In the genomic region with DNA sequence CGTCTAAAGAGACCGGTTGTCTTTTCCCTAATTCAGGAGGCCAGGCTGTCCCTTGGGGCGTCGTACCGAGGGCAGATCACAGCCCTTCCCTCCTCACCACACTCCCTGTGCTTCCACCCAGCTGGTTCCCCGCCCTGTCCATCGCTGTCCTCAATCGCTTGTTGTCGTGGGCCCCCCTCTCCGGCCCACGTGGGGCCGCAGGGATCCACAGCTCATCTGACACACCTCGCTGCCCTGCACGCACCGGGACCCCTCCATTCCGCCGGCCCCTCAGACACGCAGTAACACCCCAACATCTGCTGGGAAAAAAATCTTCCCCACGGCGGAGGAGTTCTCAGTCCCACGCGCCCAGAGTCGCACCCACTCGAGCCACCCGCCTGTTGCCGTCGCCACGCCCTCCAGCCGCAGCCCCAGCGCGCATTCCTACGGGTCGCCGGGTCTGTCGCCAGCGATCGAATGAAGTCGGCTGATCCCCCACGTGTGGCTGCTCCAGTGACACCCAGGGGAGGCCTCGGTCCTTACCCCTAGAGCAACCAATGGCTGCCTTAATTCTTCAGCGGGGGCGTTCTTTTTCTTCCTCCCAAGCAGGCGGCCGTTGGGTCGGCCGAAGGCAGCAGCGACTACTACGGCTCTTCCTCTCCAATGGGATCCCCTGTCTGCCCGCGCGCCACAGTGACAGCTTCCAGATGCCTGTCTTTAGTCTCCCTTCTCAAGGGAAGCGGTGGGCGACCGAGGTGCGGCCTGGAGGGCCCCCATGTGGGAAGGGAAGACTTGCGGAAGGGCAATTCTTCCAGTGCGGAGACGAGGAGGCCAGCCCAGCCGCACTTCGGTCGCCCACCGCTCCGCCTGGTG, we compare ENCODE assay signal across 8 cellular contexts. TPM values are rescaled to one million over a fixed set of nuclear protein-coding genes. Genes with fewer than 3 reads are reported as not detected.
DNase-seq lines count a peak whose midpoint lies in the region; ATAC-seq and TF ChIP-seq lines count a peak whose summit lies in the region.

No MANE protein-coding gene starts in this region.

- CTCF ChIA-PET in activated CD4-positive, alpha-beta memory T cell treated with anti-CD3 and anti-CD28 coated beads for 36 hours (lab: Charles Lee): interaction anchor here (2.5 kb wide), 1 partner anchor 96 kb away, joined by 8 read pairs; no protein-coding TSS in a partner anchor

- DNase-seq in ACHN (peak; percentile 62), NCI-H460 (ENCODE audit: extremely low read depth, low read depth) (peak; percentile 23), lower lobe of right lung (peak; percentile 86)
- peak; percentile 70 for DNase-seq in activated CD4-positive, alpha-beta memory T cell treated with anti-CD3 and anti-CD28 coated beads for 36 hours
- DNase-seq in stimulated activated CD8-positive, alpha-beta memory T cell treated with anti-CD3 and anti-CD28 coated beads, Interleukin-12 subunit alpha, Interleukin-12 subunit beta, amount 100 ng/mL, for 4 hours (ENCODE audit: low read depth): peak; percentile 47

- H3K27ac Mint-ChIP-seq in activated CD4-positive, alpha-beta memory T cell treated with anti-CD3 and anti-CD28 coated beads for 36 hours: no peak overlapping the region

- peak overlapping the region; percentile 81 for H3K4me3 Mint-ChIP-seq in activated CD4-positive, alpha-beta memory T cell treated with anti-CD3 and anti-CD28 coated beads for 36 hours

- POLR2A ChIA-PET in activated CD4-positive, alpha-beta memory T cell treated with anti-CD3 and anti-CD28 coated beads for 36 hours (lab: Charles Lee): interaction anchor here (1.1 to 1.6 kb wide), 2 partner anchors 47 to 77 kb away, joined by 3 read pairs; no protein-coding TSS in a partner anchor

- ATAC-seq in GM18858 (IDR thresholded peaks at IDR 0.05; ENCODE audit: unreplicated experiment) (peak; percentile 37), HG03060 (IDR thresholded peaks at IDR 0.05; ENCODE audit: low read depth, unreplicated experiment) (peak; percentile 45), lower lobe of right lung (peak; percentile 79 to 82)

- H3K27ac ChIP-seq in duodenal mucosa (ENCODE audit: low read depth, low read length) (peak overlapping the region; percentile 80), lower lobe of right lung (peak overlapping the region; percentile 92)

- no peaks in the 10 kb centered on the region for H3K36me3 ChIP-seq in duodenal mucosa (ENCODE audit: control insufficient read depth in 1 of 2, insufficient read depth in 2 of 2, low read length in 2 of 2)
- H3K36me3 ChIP-seq in lower lobe of right lung: no peaks in the 10 kb centered on the region

- H3K4me1 Mint-ChIP-seq in activated CD4-positive, alpha-beta memory T cell treated with anti-CD3 and anti-CD28 coated beads for 36 hours (ENCODE audit: low read depth): peaks cover 12% of the 10 kb centered on the region

- H3K9ac ChIP-seq in duodenal mucosa (ENCODE audit: low read depth in 1 of 2, low read length in 2 of 2): peak overlapping the region; percentile 82 to 85

- no peaks in the 10 kb centered on the region for H3K36me3 Mint-ChIP-seq in activated CD4-positive, alpha-beta memory T cell treated with anti-CD3 and anti-CD28 coated beads for 36 hours

- TF ChIP-seq CTCF in lower lobe of right lung (IDR thresholded peaks at IDR 0.05): no peak

- in situ Hi-C loops in ACHN (cut with HindIII; ENCODE audit: low pct_ligation_motif_present, low pct_unique_long_range_greater_than_20kb, low sequenced_read_pairs): no loop called here

- H3K9me3 Mint-ChIP-seq in activated CD4-positive, alpha-beta memory T cell treated with anti-CD3 and anti-CD28 coated beads for 36 hours: no peaks in the 10 kb centered on the region

- H3K4me3 ChIP-seq in duodenal mucosa (ENCODE audit: low read depth in 1 of 2, low read length in 2 of 2) (peak overlapping the region; percentile 90 to 94), lower lobe of right lung (peak overlapping the region; percentile 91)

- H3K27me3 ChIP-seq in duodenal mucosa (ENCODE audit: control insufficient read depth in 1 of 2, insufficient read depth in 2 of 2, low read length in 2 of 2): no peaks in the 10 kb centered on the region
- no peaks in the 10 kb centered on the region for H3K27me3 ChIP-seq in lower lobe of right lung (ENCODE audit: low read depth)

- intact Hi-C loops in activated CD4-positive, alpha-beta memory T cell treated with anti-CD3 and anti-CD28 coated beads for 36 hours (cut with micrococcal nuclease): loop anchor here (1.0 to 5.0 kb wide), 5 partner anchors 12 to 208 kb away; a partner anchor contains a TSS
- intact Hi-C loops in lower lobe of right lung (cut with DNase I): no loop called here

- H3K27me3 Mint-ChIP-seq in activated CD4-positive, alpha-beta memory T cell treated with anti-CD3 and anti-CD28 coated beads for 36 hours: peaks cover 17% of the 10 kb centered on the region

- peaks cover 12 to 20% of the 10 kb centered on the region in 2 donors for H3K4me1 ChIP-seq in duodenal mucosa (ENCODE audit: control insufficient read depth in 1 of 2, insufficient read depth in 2 of 2, low read length in 2 of 2)
- H3K4me1 ChIP-seq in lower lobe of right lung: peaks cover 24% of the 10 kb centered on the region

- H3K9me3 ChIP-seq in duodenal mucosa (ENCODE audit: control insufficient read depth in 1 of 2, low read length in 2 of 2): no peaks in the 10 kb centered on the region
- no peaks in the 10 kb centered on the region for H3K9me3 ChIP-seq in lower lobe of right lung

RNA-seq across cellular contexts. Expression of a gene that starts 0.9 kb away (rescaled TPM):
- total RNA-seq in NCI-H460 (2014; rRNA removed; shearing (Covaris generic)): 28.6 and 32.2 TPM in 2 replicates
- 17.6 and 26.7 TPM in 2 replicates for polyA plus RNA-seq in NCI-H460 (2014; cell fraction: nucleus; rRNA removed)
- total RNA-seq in activated CD4-positive, alpha-beta memory T cell treated with anti-CD3 and anti-CD28 coated beads for 36 hours: 10 to 100 TPM; 28.3 to 33.6 TPM
- total RNA-seq in lower lobe of right lung: 127 TPM

RNA-seq across cellular contexts. Expression of a gene that starts 50.7 kb away (rescaled TPM):
- total RNA-seq in NCI-H460 (2014; rRNA removed; shearing (Covaris generic)): not detected in 2 replicates
- not detected in 2 replicates for polyA plus RNA-seq in NCI-H460 (2014; cell fraction: nucleus; rRNA removed)
- total RNA-seq in activated CD4-positive, alpha-beta memory T cell treated with anti-CD3 and anti-CD28 coated beads for 36 hours: not detected
- 2.4 TPM for total RNA-seq in lower lobe of right lung

Comparison
In these comparisons a context has a peak if more than half of its experiments do, and no peak if none do; other contexts are left out.
1. Peak in every context shown above with its lines: DNase-seq, ATAC-seq, H3K4me3 ChIP-seq and H3K27ac ChIP-seq.
2. DNase-seq: peak in every context shown above with its lines; median percentile 86 in lower lobe of right lung; 70 in activated CD4-positive, alpha-beta memory T cell treated with anti-CD3 and anti-CD28 coated beads for 36 hours; 62 in ACHN; 47 in stimulated activated CD8-positive, alpha-beta memory T cell treated with anti-CD3 and anti-CD28 coated beads, Interleukin-12 subunit alpha, Interleukin-12 subunit beta, amount 100 ng/mL, for 4 hours; 23 in NCI-H460.